8 cellular contexts compared by ENCODE assay signal in genomic region chr19:10653732-10654609, GRCh38. TPM values are rescaled to one million over a fixed set of nuclear protein-coding genes. Genes with fewer than 3 reads are reported as not detected.
DNase-seq lines count a peak whose midpoint lies in the region; ATAC-seq and TF ChIP-seq lines count a peak whose summit lies in the region.

ILF3 (plus strand) TSS chr19:10654346; CDS start chr19:10670606, 16,260 bp downstream.

- H3K36me3 Mint-ChIP-seq in activated naive CD8-positive, alpha-beta T cell = peaks cover 10% of the 10 kb centered on the region

- peak; percentile 65 for ATAC-seq in HG02623 (IDR thresholded peaks at IDR 0.05; ENCODE audit: unreplicated experiment)

- H3K4me3 Mint-ChIP-seq in activated naive CD8-positive, alpha-beta T cell = peak within 1 kb of the TSS; percentile 98

- POLR2A ChIA-PET in GM10248 (lab: Yijun Ruan, JAX) = no interaction called here

- no peaks in the 10 kb centered on the region for H3K27me3 Mint-ChIP-seq in activated naive CD8-positive, alpha-beta T cell

- H3K9me3 Mint-ChIP-seq in activated naive CD8-positive, alpha-beta T cell (ENCODE audit: low read depth) = no peaks in the 10 kb centered on the region

- no peak for TF ChIP-seq CTCF in GM10248 (IDR thresholded peaks at IDR 0.05; ENCODE audit: control extremely low read depth, extremely low read depth, low read depth, missing control alignments)

- peaks cover 39% of the 10 kb centered on the region for H3K4me1 Mint-ChIP-seq in activated naive CD8-positive, alpha-beta T cell (ENCODE audit: low read depth)

- DNase-seq in GM10248 (ENCODE audit: extremely low spot score) (peak; percentile 97), NCI-H1105 (lab: John Stamatoyannopoulos, UW) (peak; percentile 100), SKM-1 treated with dmso at 0.1 percent for 144 hours (lab: John Stamatoyannopoulos, UW; ENCODE audit: unreplicated experiment) (peak; percentile 99), glomerular endothelial cell (ENCODE audit: extremely low read depth, low read depth, low spot score) (peak; percentile 100), occipital lobe (lab: John Stamatoyannopoulos, UW) (peak; percentile 98)

- peak within 1 kb of the TSS; percentile 92 for H3K27ac ChIP-seq in temporal lobe (ENCODE audit: low read depth, low read length)

- peak within 1 kb of the TSS; percentile 97 for H3K27ac Mint-ChIP-seq in activated naive CD8-positive, alpha-beta T cell

- CTCF ChIA-PET in GM10248 (lab: Yijun Ruan, JAX) = interaction anchor here (1.0 to 14.8 kb wide), 4 partner anchors 10 to 236 kb away, joined by 3 to 340 read pairs (median 6); no protein-coding TSS in a partner anchor

RNA-seq across cellular contexts. Expression of gene ILF3, which starts in this region (rescaled TPM):
- total RNA-seq in glomerular endothelial cell = 99.9 and 183 TPM in 2 replicates
- total RNA-seq in occipital lobe = 148 TPM
- 148 TPM for total RNA-seq in temporal lobe

Comparison
In these comparisons a context has a peak if more than half of its experiments do, and no peak if none do; other contexts are left out.
1. Peak in every context shown above with its lines: DNase-seq, ATAC-seq and H3K27ac ChIP-seq.